ENCODE assay signal across 17 cellular contexts in genomic region chr6:100372326-100372725, GRCh38.
"Had no signal": no experiment of that assay in that cellular context is flagged by ENCODE, and none has a peak within 500 bp of the region (broad histone marks: within the 10 kb centered on the region; RNA-seq: fewer than 3 reads in every experiment).

No MANE protein-coding gene starts in this region.

- H3K27me3 Mint-ChIP-seq: activated B cell treated with CpG ODN at 0.5 μM for 24 hours had no signal

- ATAC-seq: activated T-cell treated with anti-CD3 and anti-CD28 coated beads, Interleukin-2, amount 50 U/mL, for 72 hours; right cardiac atrium had no signal

- H3K4me1 Mint-ChIP-seq: activated B cell treated with CpG ODN at 0.5 μM for 24 hours; activated CD4-positive, alpha-beta T cell treated with anti-CD3 and anti-CD28 coated beads, Interleukin-2, amount 10 ng/mL, durations not matched to agents 24 days and 14 days; nephron had no signal

- H3K36me3 Mint-ChIP-seq: type B pancreatic cell had no signal

- H3K4me1 ChIP-seq: breast epithelium, prostate gland, suprapubic skin had no signal

- H3K27ac Mint-ChIP-seq: activated B cell treated with CpG ODN at 0.5 μM for 24 hours; activated CD4-positive, alpha-beta T cell treated with anti-CD3 and anti-CD28 coated beads, Interleukin-2, amount 10 ng/mL, durations not matched to agents 24 days and 14 days; activated T-cell treated with anti-CD3 and anti-CD28 coated beads, Interleukin-2, amount 50 U/mL, for 72 hours; nephron; type B pancreatic cell had no signal

- DNase-seq: activated B cell treated with CpG ODN at 0.5 μM for 24 hours; activated CD4-positive, alpha-beta T cell treated with anti-CD3 and anti-CD28 coated beads, Interleukin-2, amount 10 ng/mL, durations not matched to agents 24 days and 14 days; activated CD8-positive, alpha-beta memory T cell treated with anti-CD3 and anti-CD28 coated beads, Interleukin-2, amount 50 U/mL, for 48 hours; activated T-cell treated with anti-CD3 and anti-CD28 coated beads, Interleukin-2, amount 50 U/mL, for 72 hours; anterior cingulate cortex; cerebellar nuclear complex; effector CD8-positive, alpha-beta T cell; head of caudate nucleus; stimulated activated CD4-positive, alpha-beta T cell treated with anti-CD3 and anti-CD28 coated beads, Interleukin-4, amount 100 ng/mL, for 24 hours; stimulated activated naive CD4-positive, alpha-beta T cell treated with Interleukin-2 at 50 U/mL for 16 hours had no signal

- H3K9me3 ChIP-seq: breast epithelium, prostate gland, suprapubic skin had no signal

- H3K27me3 ChIP-seq: breast epithelium, suprapubic skin had no signal

- H3K27ac ChIP-seq: breast epithelium, prostate gland, skin epidermis, suprapubic skin had no signal

- H3K4me3 Mint-ChIP-seq: activated B cell treated with CpG ODN at 0.5 μM for 24 hours; activated CD4-positive, alpha-beta T cell treated with anti-CD3 and anti-CD28 coated beads, Interleukin-2, amount 10 ng/mL, durations not matched to agents 24 days and 14 days; activated T-cell treated with anti-CD3 and anti-CD28 coated beads, Interleukin-2, amount 50 U/mL, for 72 hours; nephron; type B pancreatic cell had no signal

- H3K4me3 ChIP-seq: breast epithelium, prostate gland, skin epidermis, suprapubic skin had no signal

- H3K9me3 Mint-ChIP-seq: activated B cell treated with CpG ODN at 0.5 μM for 24 hours; activated CD4-positive, alpha-beta T cell treated with anti-CD3 and anti-CD28 coated beads, Interleukin-2, amount 10 ng/mL, durations not matched to agents 24 days and 14 days; activated T-cell treated with anti-CD3 and anti-CD28 coated beads, Interleukin-2, amount 50 U/mL, for 72 hours; nephron had no signal

- H3K36me3 ChIP-seq: breast epithelium, prostate gland, suprapubic skin had no signal
